8 cellular contexts compared by ENCODE assay signal in genomic region chr19:40444181-40445005, GRCh38. TPM values are rescaled to one million over a fixed set of nuclear protein-coding genes. Genes with fewer than 3 reads are reported as not detected.
A peak's percentile ranks its signal among the peaks of the same experiment; 100 is the strongest.
DNase-seq lines count a peak whose midpoint lies in the region; ATAC-seq and TF ChIP-seq lines count a peak whose summit lies in the region.

A gene with protein sequence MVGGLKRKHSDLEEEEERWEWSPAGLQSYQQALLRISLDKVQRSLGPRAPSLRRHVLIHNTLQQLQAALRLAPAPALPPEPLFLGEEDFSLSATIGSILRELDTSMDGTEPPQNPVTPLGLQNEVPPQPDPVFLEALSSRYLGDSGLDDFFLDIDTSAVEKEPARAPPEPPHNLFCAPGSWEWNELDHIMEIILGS (minus strand): TSS chr19:40444335. CDS start chr19:40442080, 2,255 bp downstream.

- peak within 1 kb of the TSS; percentile 99 for H3K27ac ChIP-seq in caudate nucleus (ENCODE audit: low read depth, low read length)

- no peaks in the 10 kb centered on the region for H3K9me3 Mint-ChIP-seq in activated B cell treated with CpG ODN at 0.5 μM for 24 hours

- H3K27ac Mint-ChIP-seq in activated B cell treated with CpG ODN at 0.5 μM for 24 hours: peak within 1 kb of the TSS; percentile 97

- TF ChIP-seq CTCF in AG10803 (conservative IDR thresholded peaks at IDR 0.05; ENCODE audit: low read length): peak; percentile 30
- no peak for TF ChIP-seq CTCF in activated B cell treated with CpG ODN at 0.5 μM for 24 hours (IDR thresholded peaks at IDR 0.05)

- peak within 1 kb of the TSS; percentile 90 for H3K4me3 ChIP-seq in AG10803 (ENCODE audit: low read length)

- H3K27me3 Mint-ChIP-seq in activated B cell treated with CpG ODN at 0.5 μM for 24 hours: no peaks in the 10 kb centered on the region

- peaks cover 42% of the 10 kb centered on the region for H3K36me3 Mint-ChIP-seq in activated B cell treated with CpG ODN at 0.5 μM for 24 hours (ENCODE audit: low read depth)

- H3K4me1 Mint-ChIP-seq in activated B cell treated with CpG ODN at 0.5 μM for 24 hours: peaks cover 26% of the 10 kb centered on the region

- peak; percentile 69 for ATAC-seq in GM19023 (IDR thresholded peaks at IDR 0.05; ENCODE audit: unreplicated experiment)
- ATAC-seq in HG03196 (IDR thresholded peaks at IDR 0.05; ENCODE audit: unreplicated experiment): peak; percentile 65
- peak; percentile 68 for ATAC-seq in activated B cell treated with CpG ODN at 0.5 μM for 24 hours (ENCODE audit: low read depth)

- CTCF ChIA-PET in activated B cell treated with CpG ODN at 0.5 μM for 24 hours (lab: Charles Lee): interaction anchor here (1.4 to 3.9 kb wide), 4 partner anchors 11 to 139 kb away, joined by 5 to 49 read pairs (median 12); partner anchors contain the start of gene BLVRB

- POLR2A ChIA-PET in activated B cell treated with CpG ODN at 0.5 μM for 24 hours (lab: Charles Lee): interaction anchor here (0.7 to 4.4 kb wide), 9 partner anchors 9 to 166 kb away, joined by 6 to 104 read pairs (median 22); partner anchors contain the start of genes AKT2, BLVRB, C19orf47 and PLD3

- DNase-seq in AG10803 (ENCODE audit: low read depth) (peak; percentile 92), NCI-H345 (lab: John Stamatoyannopoulos, UW) (peak; percentile 100), activated B cell treated with CpG ODN at 0.5 μM for 24 hours (peak; percentile 98), caudate nucleus (lab: John Stamatoyannopoulos, UW) (peak; percentile 64 to 100 (median 96)), islet precursor cell (peak; percentile 98)
- DNase-seq in stimulated activated CD4-positive, alpha-beta T cell treated with anti-CD3 and anti-CD28 coated beads, Interleukin-12 subunit alpha, Interleukin-12 subunit beta, amount 100 ng/mL, for 48 hours (ENCODE audit: low read depth in 2 of 3, low spot score in 1 of 3): peak; percentile 91 to 97 (median 93)

- intact Hi-C loops in activated B cell treated with CpG ODN at 0.5 μM for 24 hours (cut with micrococcal nuclease): loop anchor here (1.0 to 5.0 kb wide), 11 partner anchors 19 to 908 kb away; partner anchors contain the start of genes AKT2, BLVRB, C19orf47 and EGLN2

- H3K4me3 Mint-ChIP-seq in activated B cell treated with CpG ODN at 0.5 μM for 24 hours: peak within 1 kb of the TSS; percentile 98

RNA-seq across cellular contexts. Expression of the gene that starts here (rescaled TPM):
- total RNA-seq in activated B cell treated with CpG ODN at 0.5 μM for 24 hours: 43.5 and 48.4 TPM in 2 replicates

Comparison
In these comparisons a context has a peak if more than half of its experiments do, and no peak if none do; other contexts are left out.
1. Peak in every context shown above with its lines: DNase-seq, ATAC-seq, H3K4me3 ChIP-seq and H3K27ac ChIP-seq.